8 cellular contexts compared by ENCODE assay signal in genomic region chr1:212288614-212289013, GRCh38. TPM values are rescaled to one million over a fixed set of nuclear protein-coding genes. Genes with fewer than 3 reads are reported as not detected.
A peak's percentile ranks its signal among the peaks of the same experiment; 100 is the strongest.
DNase-seq lines count a peak whose midpoint lies in the region; ATAC-seq lines count a peak whose summit lies in the region.

No MANE protein-coding gene starts in this region.

- in situ Hi-C loops in Caki2 (cut with HindIII; ENCODE audit: low pct_unique_long_range_greater_than_20kb, low sequenced_read_pairs), result no loop called here

- peak overlapping the region; percentile 53 for H3K27ac Mint-ChIP-seq in central memory CD8-positive, alpha-beta T cell (ENCODE audit: low read depth)
- H3K27ac Mint-ChIP-seq in natural killer cell treated with Interleukin-12 subunit alpha and Interleukin-12 subunit beta and Interleukin-15 and Interleukin-18, amount 100 ng/mL, for 72 hours, result peak overlapping the region; percentile 23 to 52
- no peak overlapping the region for H3K27ac Mint-ChIP-seq in stimulated activated memory B cell treated with anti-CD40 and anti-IgM and Interleukin-4, amounts not matched to agents 10 μg/mL and 1 μg/mL and 100 μg/mL, for 72 hours

- ATAC-seq in central memory CD8-positive, alpha-beta T cell (replicated peaks; ENCODE audit: extremely low read depth, poor library complexity, severe bottlenecking), result no peak
- no peak for ATAC-seq in natural killer cell treated with Interleukin-12 subunit alpha and Interleukin-12 subunit beta and Interleukin-15 and Interleukin-18, amount 100 ng/mL, for 72 hours
- no peak for ATAC-seq in stimulated activated memory B cell treated with anti-CD40 and anti-IgM and Interleukin-4, amounts not matched to agents 10 μg/mL and 1 μg/mL and 100 μg/mL, for 72 hours
- no peak for ATAC-seq in HG03442 (IDR thresholded peaks at IDR 0.05; ENCODE audit: unreplicated experiment)

- H3K4me1 Mint-ChIP-seq in central memory CD8-positive, alpha-beta T cell, result peaks cover 70% of the 10 kb centered on the region
- peaks cover 56 to 62% of the 10 kb centered on the region in 2 donors for H3K4me1 Mint-ChIP-seq in natural killer cell treated with Interleukin-12 subunit alpha and Interleukin-12 subunit beta and Interleukin-15 and Interleukin-18, amount 100 ng/mL, for 72 hours (ENCODE audit: low read depth in 2 of 2)
- peaks cover 64% of the 10 kb centered on the region for H3K4me1 Mint-ChIP-seq in stimulated activated memory B cell treated with anti-CD40 and anti-IgM and Interleukin-4, amounts not matched to agents 10 μg/mL and 1 μg/mL and 100 μg/mL, for 72 hours

- peaks cover 25% of the 10 kb centered on the region for H3K36me3 Mint-ChIP-seq in central memory CD8-positive, alpha-beta T cell (ENCODE audit: insufficient read depth)
- peaks cover 6% of the 10 kb centered on the region for H3K36me3 Mint-ChIP-seq in natural killer cell treated with Interleukin-12 subunit alpha and Interleukin-12 subunit beta and Interleukin-15 and Interleukin-18, amount 100 ng/mL, for 72 hours
- H3K36me3 Mint-ChIP-seq in stimulated activated memory B cell treated with anti-CD40 and anti-IgM and Interleukin-4, amounts not matched to agents 10 μg/mL and 1 μg/mL and 100 μg/mL, for 72 hours, result no peaks in the 10 kb centered on the region

- H3K9me3 Mint-ChIP-seq in central memory CD8-positive, alpha-beta T cell, result no peaks in the 10 kb centered on the region
- no peaks in the 10 kb centered on the region for H3K9me3 Mint-ChIP-seq in natural killer cell treated with Interleukin-12 subunit alpha and Interleukin-12 subunit beta and Interleukin-15 and Interleukin-18, amount 100 ng/mL, for 72 hours
- H3K9me3 Mint-ChIP-seq in stimulated activated memory B cell treated with anti-CD40 and anti-IgM and Interleukin-4, amounts not matched to agents 10 μg/mL and 1 μg/mL and 100 μg/mL, for 72 hours, result no peaks in the 10 kb centered on the region

- H3K4me3 Mint-ChIP-seq in central memory CD8-positive, alpha-beta T cell, result peak overlapping the region; percentile 74
- H3K4me3 Mint-ChIP-seq in natural killer cell treated with Interleukin-12 subunit alpha and Interleukin-12 subunit beta and Interleukin-15 and Interleukin-18, amount 100 ng/mL, for 72 hours, result peak overlapping the region; percentile 96
- H3K4me3 Mint-ChIP-seq in stimulated activated memory B cell treated with anti-CD40 and anti-IgM and Interleukin-4, amounts not matched to agents 10 μg/mL and 1 μg/mL and 100 μg/mL, for 72 hours, result no peak overlapping the region

- DNase-seq in Caki2 (ENCODE audit: low read depth), result peak; percentile 42
- peak; percentile 45 for DNase-seq in LoVo (ENCODE audit: low spot score)
- no peak for DNase-seq in central memory CD8-positive, alpha-beta T cell (ENCODE audit: low spot score in 2 of 2)
- no peak for DNase-seq in natural killer cell treated with Interleukin-12 subunit alpha and Interleukin-12 subunit beta and Interleukin-15 and Interleukin-18, amount 100 ng/mL, for 72 hours (ENCODE audit: low spot score)
- no peak for DNase-seq in mucosa of gallbladder (ENCODE audit: low spot score)
- DNase-seq in NCI-H2081 (lab: John Stamatoyannopoulos, UW), result no peak

- H3K27me3 Mint-ChIP-seq in central memory CD8-positive, alpha-beta T cell, result no peaks in the 10 kb centered on the region
- no peaks in the 10 kb centered on the region for H3K27me3 Mint-ChIP-seq in natural killer cell treated with Interleukin-12 subunit alpha and Interleukin-12 subunit beta and Interleukin-15 and Interleukin-18, amount 100 ng/mL, for 72 hours
- H3K27me3 Mint-ChIP-seq in stimulated activated memory B cell treated with anti-CD40 and anti-IgM and Interleukin-4, amounts not matched to agents 10 μg/mL and 1 μg/mL and 100 μg/mL, for 72 hours, result no peaks in the 10 kb centered on the region

RNA-seq across cellular contexts. Expression of gene PPP2R5A, which starts 3.4 kb away (rescaled TPM):
- 69.9 and 85.8 TPM in 2 replicates for total RNA-seq in Caki2 (2014; rRNA removed; shearing (Covaris generic); ENCODE audit: low replicate concordance)
- total RNA-seq in natural killer cell treated with Interleukin-12 subunit alpha and Interleukin-12 subunit beta and Interleukin-15 and Interleukin-18, amount 100 ng/mL, for 72 hours, result 10 to 100 TPM; 32.7 to 37.6 TPM
- total RNA-seq in mucosa of gallbladder, result 53.3 TPM

Comparison
In these comparisons a context has a peak if more than half of its experiments do, and no peak if none do; other contexts are left out.
1. DNase-seq: peak in Caki2 (single experiment) and LoVo (single experiment); none in central memory CD8-positive, alpha-beta T cell (0 of 2), natural killer cell treated with Interleukin-12 subunit alpha and Interleukin-12 subunit beta and Interleukin-15 and Interleukin-18, amount 100 ng/mL, for 72 hours (single experiment), mucosa of gallbladder (single experiment) and NCI-H2081 (0 of 2).